22 cellular contexts compared by ENCODE assay signal in genomic region chr6:169396554-169397163, GRCh38.
"Had no signal": no experiment of that assay in that cellular context is flagged by ENCODE, and none has a peak within 500 bp of the region (broad histone marks: within the 10 kb centered on the region; RNA-seq: fewer than 3 reads in every experiment).

No MANE protein-coding gene starts in this region.

- H2AFZ ChIP-seq: neural progenitor cell had no signal

- DNase-seq: activated CD4-positive, CD25-positive, alpha-beta regulatory T cell treated with anti-CD3 and anti-CD28 coated beads, Interleukin-2, amount 50 U/mL, for 72 hours; activated gamma-delta T cell treated with Interleukin-2 at 50 U/mL for 16 hours; activated T-cell treated with anti-CD3 and anti-CD28 coated beads for 4 hours; amniotic stem cell; dermis blood vessel endothelial cell; effector memory CD4-positive, alpha-beta T cell; esophagus squamous epithelium; mesenchymal stem cell; mucosa of descending colon; naive thymus-derived CD4-positive, alpha-beta T cell; ovary; psoas muscle; right cardiac atrium; stimulated activated naive CD8-positive, alpha-beta T cell treated with anti-CD3 and anti-CD28 coated beads, Interleukin-15, amount 100 ng/mL, for 72 hours; trophoblast cell had no signal

- H3K36me3 ChIP-seq: cardiac muscle cell, esophagus squamous epithelium, neural progenitor cell, ovary, suprapubic skin, vagina had no signal

- H3K27me3 ChIP-seq: cardiac muscle cell, esophagus squamous epithelium, neural progenitor cell, ovary, suprapubic skin, vagina had no signal

- FAIRE-seq: endothelial cell of umbilical vein had no signal

- H3K4me2 ChIP-seq: neural progenitor cell had no signal

- ATAC-seq: activated naive CD4-positive, alpha-beta T cell treated with anti-CD3 and anti-CD28 coated beads, Interleukin-2, amount 50 U/mL, for 72 hours; mucosa of descending colon; naive thymus-derived CD4-positive, alpha-beta T cell; psoas muscle; right cardiac atrium; stimulated activated naive CD8-positive, alpha-beta T cell treated with anti-CD3 and anti-CD28 coated beads, Interleukin-15, amount 100 ng/mL, for 72 hours had no signal

- H3K4me1 ChIP-seq: esophagus squamous epithelium, neural progenitor cell, psoas muscle, vagina had no signal

- H3K27ac ChIP-seq: cardiac muscle cell, esophagus squamous epithelium, neural progenitor cell, ovary, psoas muscle, skin epidermis, suprapubic skin, vagina had no signal

- H3K4me3 ChIP-seq: cardiac muscle cell, esophagus squamous epithelium, mucosa of descending colon, neural progenitor cell, ovary, psoas muscle, skin epidermis, suprapubic skin, vagina had no signal

- H3K9ac ChIP-seq: neural progenitor cell had no signal

- H3K9me3 ChIP-seq: esophagus squamous epithelium, mucosa of descending colon, ovary, psoas muscle, suprapubic skin, vagina had no signal
